ENCODE assay signal across 8 cellular contexts in genomic region chr1:78006491-78006890, GRCh38. TPM values are rescaled to one million over a fixed set of nuclear protein-coding genes. Genes with fewer than 3 reads are reported as not detected.
DNase-seq lines count a peak whose midpoint lies in the region; ATAC-seq and TF ChIP-seq lines count a peak whose summit lies in the region.
"Had no signal": no experiment of that assay in that cellular context is flagged by ENCODE, and none has a peak within 500 bp of the region (broad histone marks: within the 10 kb centered on the region; RNA-seq: fewer than 3 reads in every experiment).

No MANE protein-coding gene starts in this region.

- peak overlapping the region; percentile 86 for H3K27ac ChIP-seq in hepatocyte
- peak overlapping the region; percentile 32 to 93 (median 90) for H3K27ac ChIP-seq in spleen

- no peak for TF ChIP-seq CTCF in HFF-Myc (IDR thresholded peaks at IDR 0.05; ENCODE audit: low read depth, low read length, missing control alignments)
- no peak for TF ChIP-seq CTCF in hepatocyte (IDR thresholded peaks at IDR 0.05; ENCODE audit: poor library complexity)
- TF ChIP-seq CTCF in spleen (IDR thresholded peaks at IDR 0.05 in 8 of 11, conservative IDR thresholded peaks at IDR 0.05 in 3 of 11): no peak

- H3K27me3 ChIP-seq in hepatocyte (no peaks in the 10 kb centered on the region), spleen (replicated peaks in 1 of 7) (no peaks in the 10 kb centered on the region)

- H3K9me2 ChIP-seq in hepatocyte (replicated peaks; ENCODE audit: insufficient read depth): no peaks in the 10 kb centered on the region

- intact Hi-C loops in activated CD4-positive, alpha-beta memory T cell treated with anti-CD3 and anti-CD28 coated beads for 36 hours (cut with micrococcal nuclease): no loop called here
- intact Hi-C loops in spleen (cut with DNase I; ENCODE audit: low total_unique reads): no loop called here

- H3K9me3 ChIP-seq in hepatocyte (ENCODE audit: low read depth) (no peaks in the 10 kb centered on the region), spleen (no peaks in the 10 kb centered on the region)

- DNase-seq in HFF-Myc (ENCODE audit: extremely low read depth, low read depth): no peak
- DNase-seq in activated CD4-positive, alpha-beta memory T cell treated with anti-CD3 and anti-CD28 coated beads for 36 hours: no peak
- DNase-seq in hepatocyte (ENCODE audit: low spot score): no peak
- no peak for DNase-seq in spleen
- DNase-seq in NCI-H2029 (lab: John Stamatoyannopoulos, UW): no peak
- DNase-seq: T-helper 9 cell had no signal

- peak overlapping the region; percentile 70 for H3K4me2 ChIP-seq in hepatocyte

- peak overlapping the region; percentile 51 for H3K4me3 ChIP-seq in HFF-Myc (replicated peaks; ENCODE audit: low read depth, low read length)
- H3K4me3 ChIP-seq in hepatocyte: peak overlapping the region; percentile 4
- peak overlapping the region; percentile 30 to 70 (median 46) for H3K4me3 ChIP-seq in spleen

- no peak overlapping the region for H3K27ac Mint-ChIP-seq in activated CD4-positive, alpha-beta memory T cell treated with anti-CD3 and anti-CD28 coated beads for 36 hours

- no peak for TF ChIP-seq POLR2A in spleen (IDR thresholded peaks at IDR 0.05)

- peaks cover 2% of the 10 kb centered on the region for H3K9me3 Mint-ChIP-seq in activated CD4-positive, alpha-beta memory T cell treated with anti-CD3 and anti-CD28 coated beads for 36 hours

- no peaks in the 10 kb centered on the region for H3K4me1 ChIP-seq in hepatocyte (ENCODE audit: insufficient read depth)
- peaks cover 3 to 82% (median 33%) of the 10 kb centered on the region in 6 donors for H3K4me1 ChIP-seq in spleen

- CTCF ChIA-PET in activated CD4-positive, alpha-beta memory T cell treated with anti-CD3 and anti-CD28 coated beads for 36 hours (lab: Charles Lee): interaction anchor here (1.5 to 5.0 kb wide), 2 partner anchors 11 to 108 kb away, joined by 4 to 34 read pairs; no protein-coding TSS in a partner anchor

- H3K36me3 ChIP-seq in hepatocyte (replicated peaks; ENCODE audit: insufficient read depth, low read depth) (no peaks in the 10 kb centered on the region), spleen (no peaks in the 10 kb centered on the region)

- POLR2A ChIA-PET in activated CD4-positive, alpha-beta memory T cell treated with anti-CD3 and anti-CD28 coated beads for 36 hours (lab: Charles Lee): interaction anchor here (3.4 to 7.6 kb wide), 2 partner anchors 16 to 29 kb away, joined by 18 to 297 read pairs; partner anchors contain the start of gene FUBP1

- H3K79me2 ChIP-seq in hepatocyte: peaks cover 53% of the 10 kb centered on the region

- no peak overlapping the region for H2AFZ ChIP-seq in hepatocyte

- H3K4me3 Mint-ChIP-seq in activated CD4-positive, alpha-beta memory T cell treated with anti-CD3 and anti-CD28 coated beads for 36 hours: peak overlapping the region; percentile 39

- H4K20me1 ChIP-seq in hepatocyte (ENCODE audit: insufficient read depth, poor library complexity, severe bottlenecking): peaks cover 13% of the 10 kb centered on the region

- peaks cover 39% of the 10 kb centered on the region for H3K4me1 Mint-ChIP-seq in activated CD4-positive, alpha-beta memory T cell treated with anti-CD3 and anti-CD28 coated beads for 36 hours (ENCODE audit: low read depth)

- no peak for ATAC-seq in GM21529 (IDR thresholded peaks at IDR 0.05; ENCODE audit: unreplicated experiment)
- ATAC-seq in GM21723 (IDR thresholded peaks at IDR 0.05; ENCODE audit: unreplicated experiment): no peak

- peaks cover 3% of the 10 kb centered on the region for H3K27me3 Mint-ChIP-seq in activated CD4-positive, alpha-beta memory T cell treated with anti-CD3 and anti-CD28 coated beads for 36 hours

- H3K36me3 Mint-ChIP-seq in activated CD4-positive, alpha-beta memory T cell treated with anti-CD3 and anti-CD28 coated beads for 36 hours: peaks cover 4% of the 10 kb centered on the region

RNA-seq across cellular contexts. Expression of gene DNAJB4, which starts 1.8 kb away (rescaled TPM):
- total RNA-seq in activated CD4-positive, alpha-beta memory T cell treated with anti-CD3 and anti-CD28 coated beads for 36 hours: 10 to 100 TPM in 1 of 2 experiments, 1 to 10 TPM in 1; 9.1 to 10.8 TPM
- 36.5 and 48.0 TPM in 2 replicates for total RNA-seq in hepatocyte
- 22.7 and 29.5 TPM in 2 replicates for polyA plus RNA-seq in hepatocyte
- total RNA-seq in spleen: 10 to 100 TPM; 39.9 to 66.2 (median 57.9) TPM
- polyA plus RNA-seq in spleen: 10 to 100 TPM; 10.5 to 29.5 (median 11.4) TPM

RNA-seq across cellular contexts. Expression of gene FUBP1, which starts 27.6 kb away (rescaled TPM):
- 100 to 1,000 TPM; 204 to 220 TPM for total RNA-seq in activated CD4-positive, alpha-beta memory T cell treated with anti-CD3 and anti-CD28 coated beads for 36 hours
- total RNA-seq in hepatocyte (145 and 151 TPM in 2 replicates), spleen (100 to 1,000 TPM; 151 to 196 (median 176) TPM)
- polyA plus RNA-seq in hepatocyte (64.0 and 73.0 TPM in 2 replicates), spleen (10 to 100 TPM; 52.5 to 63.5 (median 60.3) TPM)

RNA-seq across cellular contexts. Expression of gene GIPC2, which starts 39.3 kb away (rescaled TPM):
- under 1 TPM in 1 of 2 experiments, not detected in 1; 0.17 TPM for total RNA-seq in activated CD4-positive, alpha-beta memory T cell treated with anti-CD3 and anti-CD28 coated beads for 36 hours
- 24.0 TPM in 2 replicates for total RNA-seq in hepatocyte
- polyA plus RNA-seq in hepatocyte: 8.4 and 16.9 TPM in 2 replicates
- total RNA-seq in spleen: 10 to 100 TPM; 27.9 to 49.9 (median 43.7) TPM
- polyA plus RNA-seq in spleen: 10 to 100 TPM in 2 of 3 donors, 1 to 10 TPM in 1; 5.5 to 26.4 (median 11.8) TPM

Comparison
In these comparisons a context has a peak if more than half of its experiments do, and no peak if none do; other contexts are left out.
1. RNA of gene GIPC2, which starts 39.3 kb away (total RNA-seq): 27.9 to 49.9 TPM in spleen and 24.0 TPM in hepatocyte; 0.17 TPM in activated CD4-positive, alpha-beta memory T cell treated with anti-CD3 and anti-CD28 coated beads for 36 hours; every median in the first group is over 10 times any median in the second.
2. Peak in every context shown above with its lines, with median percentiles within 50 percentile points of each other: H3K4me3 ChIP-seq.